ENCODE assay signal across 14 cellular contexts in the genomic region with DNA sequence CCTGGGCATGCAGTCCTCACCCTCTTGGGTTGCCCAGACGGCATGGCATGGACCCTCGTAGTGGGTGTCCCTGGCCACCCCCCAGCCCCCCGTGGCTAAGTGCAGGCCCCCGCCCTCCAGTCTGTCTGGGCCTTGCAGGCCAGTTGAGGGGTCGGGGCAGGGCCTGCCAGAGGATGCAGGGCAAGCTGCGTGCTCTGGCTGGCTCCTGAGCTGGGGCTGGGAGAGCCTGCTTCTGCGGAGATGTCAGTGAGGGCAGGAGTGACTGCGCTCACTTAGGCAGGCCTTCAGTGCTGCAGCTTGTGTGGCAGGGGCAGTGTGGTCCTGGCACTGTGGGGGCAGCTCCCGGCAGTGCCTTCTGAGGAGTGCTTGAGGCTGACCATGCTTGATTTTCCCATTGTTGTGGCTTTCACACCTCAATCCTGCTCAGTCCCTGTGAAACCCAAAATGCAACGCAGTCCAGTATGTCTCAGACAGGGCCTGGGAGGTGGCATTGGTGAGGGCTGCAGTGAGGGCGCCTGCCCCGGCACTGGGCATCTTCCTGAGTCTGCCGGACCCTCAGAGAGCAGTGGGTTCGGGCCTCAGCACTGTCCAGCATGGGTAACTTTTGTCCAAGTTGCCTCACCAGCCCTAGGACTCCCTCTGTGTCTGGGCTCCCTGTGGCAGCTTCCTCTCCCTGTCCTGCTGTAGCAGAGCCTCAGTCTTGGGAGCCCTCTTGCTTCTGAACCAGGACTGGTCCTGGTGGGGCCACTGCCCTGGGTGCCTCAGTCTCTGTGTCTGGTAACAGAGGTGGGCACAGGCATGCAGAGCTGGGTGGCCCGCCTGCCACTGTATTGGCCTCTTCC.
DNase-seq lines count a peak whose midpoint lies in the region; ATAC-seq and TF ChIP-seq lines count a peak whose summit lies in the region.
"Had no signal": no experiment of that assay in that cellular context is flagged by ENCODE, and none has a peak within 500 bp of the region (broad histone marks: within the 10 kb centered on the region; RNA-seq: fewer than 3 reads in every experiment).

No MANE protein-coding gene starts in this region.

- 81 to 89% (median 88%) methylated on average over 3 to 15 of the region's 15 CpGs for WGBS in adrenal gland, 4 donors
- WGBS in right lobe of liver (ENCODE audit: insufficient coverage, low coverage, low lambda C conversion rate, missing lambda C conversion rate), result no CpG with 5 or more reads among the region's 15 CpGs
- 80% methylated on average over 14 of the region's 15 CpGs; no CpG with 5 or more reads in 1 of the 2 donors for WGBS in transverse colon (ENCODE audit: low coverage in 1 of 2), 2 donors

- intact Hi-C loops in adrenal gland (cut with DNase I) (no loop called here), right lobe of liver (cut with DNase I) (no loop called here), transverse colon (cut with DNase I; ENCODE audit: low total_unique reads) (no loop called here)

- no peak for TF ChIP-seq EP300 in transverse colon (IDR thresholded peaks at IDR 0.05; ENCODE audit: low read depth)

- H3K27ac ChIP-seq in adrenal gland (no peak overlapping the region), right lobe of liver (no peak overlapping the region), transverse colon (no peak overlapping the region)

- no peak overlapping the region for H3K4me3 Mint-ChIP-seq in activated naive CD8-positive, alpha-beta T cell
- no peak overlapping the region for H3K4me3 Mint-ChIP-seq in activated naive CD8-positive, alpha-beta T cell treated with anti-CD3 and anti-CD28 coated beads, Interleukin-2, amount 50 U/mL, for 24 hours
- no peak overlapping the region for H3K4me3 Mint-ChIP-seq in stimulated activated naive B cell treated with anti-CD40 and anti-IgM and Interleukin-4, amounts not matched to agents 10 μg/mL and 1 μg/mL and 100 μg/mL, for 72 hours
- H3K4me3 Mint-ChIP-seq: activated T-helper 1 cell treated with anti-CD3 and anti-CD28 coated beads, Interleukin-12 subunit alpha, Interleukin-12 subunit beta, Interleukin-2, Interleukin-4 antibody, amounts not matched to agents 30 ng/mL and 10 ng/mL and 1 ng/mL, durations not matched to agents 14 hours and 24 hours and 36 hours; stimulated activated naive CD8-positive, alpha-beta T cell treated with anti-CD3 and anti-CD28 coated beads, Interleukin-15, Interleukin-2, amounts not matched to agents 100 ng/mL and 50 ng/mL, for 24 hours had no signal

- H3K36me3 ChIP-seq in adrenal gland (replicated peaks in 1 of 2) (peaks cover 0 to 15% of the 10 kb centered on the region in 2 donors), right lobe of liver (peaks cover 0 to 16% (median 3%) of the 10 kb centered on the region in 4 donors), transverse colon (peaks cover 0 to 7% (median 3%) of the 10 kb centered on the region in 4 donors)

- H3K27me3 ChIP-seq in adrenal gland, result no peaks in the 10 kb centered on the region
- no peaks in the 10 kb centered on the region for H3K27me3 ChIP-seq in right lobe of liver
- H3K27me3 ChIP-seq in transverse colon, result no peaks in the 10 kb centered on the region

- H3K9me3 ChIP-seq in adrenal gland (replicated peaks in 1 of 3), result no peaks in the 10 kb centered on the region
- H3K9me3 ChIP-seq in right lobe of liver, result no peaks in the 10 kb centered on the region
- H3K9me3 ChIP-seq in transverse colon, result no peaks in the 10 kb centered on the region

- H3K4me1 ChIP-seq in adrenal gland (replicated peaks in 1 of 2) (no peaks in the 10 kb centered on the region), right lobe of liver (no peaks in the 10 kb centered on the region), transverse colon (no peaks in the 10 kb centered on the region)

- ATAC-seq in activated naive CD8-positive, alpha-beta T cell treated with anti-CD3 and anti-CD28 coated beads, Interleukin-2, amount 50 U/mL, for 24 hours, result no peak
- no peak for ATAC-seq in right lobe of liver
- no peak for ATAC-seq in stimulated activated naive B cell treated with anti-CD40 and anti-IgM and Interleukin-4, amounts not matched to agents 10 μg/mL and 1 μg/mL and 100 μg/mL, for 72 hours (replicated peaks)
- ATAC-seq: HCT116 had no signal

- no peaks in the 10 kb centered on the region for H3K9me3 Mint-ChIP-seq in activated naive CD8-positive, alpha-beta T cell (ENCODE audit: low read depth)
- H3K9me3 Mint-ChIP-seq in activated naive CD8-positive, alpha-beta T cell treated with anti-CD3 and anti-CD28 coated beads, Interleukin-2, amount 50 U/mL, for 24 hours, result no peaks in the 10 kb centered on the region
- H3K9me3 Mint-ChIP-seq in stimulated activated naive B cell treated with anti-CD40 and anti-IgM and Interleukin-4, amounts not matched to agents 10 μg/mL and 1 μg/mL and 100 μg/mL, for 72 hours, result peaks cover 3 to 8% of the 10 kb centered on the region in 2 donors
- H3K9me3 Mint-ChIP-seq: activated T-helper 1 cell treated with anti-CD3 and anti-CD28 coated beads, Interleukin-12 subunit alpha, Interleukin-12 subunit beta, Interleukin-2, Interleukin-4 antibody, amounts not matched to agents 30 ng/mL and 10 ng/mL and 1 ng/mL, durations not matched to agents 14 hours and 24 hours and 36 hours; stimulated activated naive CD8-positive, alpha-beta T cell treated with anti-CD3 and anti-CD28 coated beads, Interleukin-15, Interleukin-2, amounts not matched to agents 100 ng/mL and 50 ng/mL, for 24 hours had no signal

- H3K27ac Mint-ChIP-seq in activated naive CD8-positive, alpha-beta T cell, result peak overlapping the region; percentile 46
- H3K27ac Mint-ChIP-seq in activated naive CD8-positive, alpha-beta T cell treated with anti-CD3 and anti-CD28 coated beads, Interleukin-2, amount 50 U/mL, for 24 hours, result no peak overlapping the region
- H3K27ac Mint-ChIP-seq in stimulated activated naive B cell treated with anti-CD40 and anti-IgM and Interleukin-4, amounts not matched to agents 10 μg/mL and 1 μg/mL and 100 μg/mL, for 72 hours, result no peak overlapping the region
- H3K27ac Mint-ChIP-seq: activated T-helper 1 cell treated with anti-CD3 and anti-CD28 coated beads, Interleukin-12 subunit alpha, Interleukin-12 subunit beta, Interleukin-2, Interleukin-4 antibody, amounts not matched to agents 30 ng/mL and 10 ng/mL and 1 ng/mL, durations not matched to agents 14 hours and 24 hours and 36 hours; stimulated activated naive CD8-positive, alpha-beta T cell treated with anti-CD3 and anti-CD28 coated beads, Interleukin-15, Interleukin-2, amounts not matched to agents 100 ng/mL and 50 ng/mL, for 24 hours had no signal

- in situ Hi-C loops in transverse colon (cut with MboI; ENCODE audit: low pct_ligation_motif_present in 1 of 4, low pct_unique_long_range_greater_than_20kb in 1 of 4, low sequenced_read_pairs in 3 of 4), result no loop called here

- H3K27me3 Mint-ChIP-seq in activated naive CD8-positive, alpha-beta T cell, result no peaks in the 10 kb centered on the region
- no peaks in the 10 kb centered on the region for H3K27me3 Mint-ChIP-seq in activated naive CD8-positive, alpha-beta T cell treated with anti-CD3 and anti-CD28 coated beads, Interleukin-2, amount 50 U/mL, for 24 hours
- no peaks in the 10 kb centered on the region for H3K27me3 Mint-ChIP-seq in stimulated activated naive B cell treated with anti-CD40 and anti-IgM and Interleukin-4, amounts not matched to agents 10 μg/mL and 1 μg/mL and 100 μg/mL, for 72 hours
- H3K27me3 Mint-ChIP-seq: stimulated activated naive CD8-positive, alpha-beta T cell treated with anti-CD3 and anti-CD28 coated beads, Interleukin-15, Interleukin-2, amounts not matched to agents 100 ng/mL and 50 ng/mL, for 24 hours had no signal

- TF ChIP-seq CTCF in adrenal gland (IDR thresholded peaks at IDR 0.05), result no peak
- TF ChIP-seq CTCF in right lobe of liver (IDR thresholded peaks at IDR 0.05), result no peak
- no peak for TF ChIP-seq CTCF in transverse colon (IDR thresholded peaks at IDR 0.05)

- TF ChIP-seq POLR2A in adrenal gland (IDR thresholded peaks at IDR 0.05), result no peak
- no peak for TF ChIP-seq POLR2A in right lobe of liver (IDR thresholded peaks at IDR 0.05)
- no peak for TF ChIP-seq POLR2A in transverse colon (IDR thresholded peaks at IDR 0.05)

- H3K4me3 ChIP-seq in adrenal gland (no peak overlapping the region), right lobe of liver (no peak overlapping the region), transverse colon (no peak overlapping the region)

- no peak for DNase-seq in activated naive CD8-positive, alpha-beta T cell treated with anti-CD3 and anti-CD28 coated beads, Interleukin-2, amount 50 U/mL, for 24 hours
- DNase-seq in adrenal gland (peak in 6 of 7 donors; percentile 0 to 12 (median 8)), right lobe of liver (peak; percentile 16 to 39 (median 37)), transverse colon (peak; percentile 5), NCI-H510A (lab: John Stamatoyannopoulos, UW) (no peak), COLO829 (ENCODE audit: low spot score) (no peak)
- no peak for DNase-seq in stimulated activated naive B cell treated with anti-CD40 and anti-IgM and Interleukin-4, amounts not matched to agents 10 μg/mL and 1 μg/mL and 100 μg/mL, for 72 hours
- DNase-seq: GDM1, NCI-H187 treated with DMSO at 0.1 percent for 48 hours, T1000 had no signal

- no peaks in the 10 kb centered on the region for H3K4me1 Mint-ChIP-seq in activated naive CD8-positive, alpha-beta T cell (ENCODE audit: low read depth)
- no peaks in the 10 kb centered on the region for H3K4me1 Mint-ChIP-seq in activated naive CD8-positive, alpha-beta T cell treated with anti-CD3 and anti-CD28 coated beads, Interleukin-2, amount 50 U/mL, for 24 hours
- H3K4me1 Mint-ChIP-seq in stimulated activated naive B cell treated with anti-CD40 and anti-IgM and Interleukin-4, amounts not matched to agents 10 μg/mL and 1 μg/mL and 100 μg/mL, for 72 hours, result peaks cover 0 to 3% of the 10 kb centered on the region in 2 donors

- no peaks in the 10 kb centered on the region for H3K36me3 Mint-ChIP-seq in activated naive CD8-positive, alpha-beta T cell
- H3K36me3 Mint-ChIP-seq in activated naive CD8-positive, alpha-beta T cell treated with anti-CD3 and anti-CD28 coated beads, Interleukin-2, amount 50 U/mL, for 24 hours (ENCODE audit: low read depth), result no peaks in the 10 kb centered on the region
- peaks cover 22 to 39% of the 10 kb centered on the region in 2 donors for H3K36me3 Mint-ChIP-seq in stimulated activated naive B cell treated with anti-CD40 and anti-IgM and Interleukin-4, amounts not matched to agents 10 μg/mL and 1 μg/mL and 100 μg/mL, for 72 hours

Comparison
In these comparisons a context has a peak if more than half of its experiments do, and no peak if none do; other contexts are left out.
1. DNase-seq: peak in adrenal gland (6 of 7), right lobe of liver (3 of 3) and transverse colon (single experiment); none in activated naive CD8-positive, alpha-beta T cell treated with anti-CD3 and anti-CD28 coated beads, Interleukin-2, amount 50 U/mL, for 24 hours (single experiment), NCI-H510A (single experiment), stimulated activated naive B cell treated with anti-CD40 and anti-IgM and Interleukin-4, amounts not matched to agents 10 μg/mL and 1 μg/mL and 100 μg/mL, for 72 hours (single experiment) and COLO829 (single experiment).